In genomic region chrX:43750248-43750676, GRCh38 we compare ENCODE assay signal across 8 cellular contexts.
DNase-seq lines count a peak whose midpoint lies in the region; ATAC-seq and TF ChIP-seq lines count a peak whose summit lies in the region.

No MANE protein-coding gene starts in this region.

- no peak overlapping the region for H3K27ac ChIP-seq in right lobe of liver

- H3K4me3 ChIP-seq in choroid plexus epithelial cell (ENCODE audit: low read depth, low read length) (no peak overlapping the region), right lobe of liver (no peak overlapping the region)

- peaks cover 0 to 10% (median 0%) of the 10 kb centered on the region in 4 donors for H3K4me1 ChIP-seq in right lobe of liver

- ATAC-seq in GM18502 (IDR thresholded peaks at IDR 0.05; ENCODE audit: poor library complexity, unreplicated experiment): peak; percentile 97
- peak; percentile 73 for ATAC-seq in HG03097 (IDR thresholded peaks at IDR 0.05; ENCODE audit: low FRiP score, unreplicated experiment)
- peak; percentile 87 to 92 (median 88) for ATAC-seq in right lobe of liver
- ATAC-seq in HG02588 (IDR thresholded peaks at IDR 0.05; ENCODE audit: unreplicated experiment): no peak

- H3K27me3 ChIP-seq in right lobe of liver: no peaks in the 10 kb centered on the region

- no peak for TF ChIP-seq POLR2A in right lobe of liver (IDR thresholded peaks at IDR 0.05)

- no peaks in the 10 kb centered on the region for H3K9me3 ChIP-seq in right lobe of liver

- 12% methylated on average over 6 of the region's 6 CpGs for WGBS in right lobe of liver (ENCODE audit: insufficient coverage, low coverage, low lambda C conversion rate, missing lambda C conversion rate)

- H3K36me3 ChIP-seq in right lobe of liver: no peaks in the 10 kb centered on the region

- TF ChIP-seq CTCF in choroid plexus epithelial cell (conservative IDR thresholded peaks at IDR 0.05; ENCODE audit: low read depth, low read length) (peak; percentile 61), right lobe of liver (IDR thresholded peaks at IDR 0.05) (peak; percentile 61 to 74 (median 70))

- DNase-seq in NCI-H226 (peak; percentile 3), choroid plexus epithelial cell (ENCODE audit: low read depth) (peak; percentile 72), right lobe of liver (peak in 2 of 3 donors; percentile 34 to 50)
- peak; percentile 36 for DNase-seq in activated CD4-positive, CD25-positive, alpha-beta regulatory T cell treated with anti-CD3 and anti-CD28 coated beads, Interleukin-2, amount 50 U/mL, for 72 hours
- DNase-seq in stimulated activated CD8-positive, alpha-beta memory T cell treated with anti-CD3 and anti-CD28 coated beads, Interleukin-15, amount 100 ng/mL, for 1 hour (ENCODE audit: low read depth): peak; percentile 0

- intact Hi-C loops in right lobe of liver (cut with DNase I): loop anchor here (10.0 kb wide), 3 partner anchors 185 to 395 kb away; no protein-coding TSS in a partner anchor

Comparison
In these comparisons a context has a peak if more than half of its experiments do, and no peak if none do; other contexts are left out.
1. DNase-seq: peak in every context shown above with its lines; median percentile 72 in choroid plexus epithelial cell; 42 in right lobe of liver; 36 in activated CD4-positive, CD25-positive, alpha-beta regulatory T cell treated with anti-CD3 and anti-CD28 coated beads, Interleukin-2, amount 50 U/mL, for 72 hours; 3 in NCI-H226; 0 in stimulated activated CD8-positive, alpha-beta memory T cell treated with anti-CD3 and anti-CD28 coated beads, Interleukin-15, amount 100 ng/mL, for 1 hour.